Comparison of ENCODE assay signal across 19 cellular contexts in genomic region chr17:72334205-72334604, GRCh38.
DNase-seq lines count a peak whose midpoint lies in the region; ATAC-seq, FAIRE-seq and TF ChIP-seq lines count a peak whose summit lies in the region.
"Had no signal": no experiment of that assay in that cellular context is flagged by ENCODE, and none has a peak within 500 bp of the region (broad histone marks: within the 10 kb centered on the region; RNA-seq: fewer than 3 reads in every experiment).

No MANE protein-coding gene starts in this region.

- intact Hi-C loops in HepG2 (cut with micrococcal nuclease; ENCODE audit: unreplicated experiment) (loop anchor here (10.0 kb wide), 1 partner anchor 179 kb away; no protein-coding TSS in a partner anchor), right lobe of liver (cut with DNase I) (no loop called here)

- DNase-seq in HepG2 (ENCODE audit: low spot score) (no peak), right lobe of liver (no peak), adipocyte (ENCODE audit: low read depth) (peak; percentile 63), foreskin fibroblast (peak; percentile 75 to 83), upper lobe of left lung (no peak), DMS153 (lab: John Stamatoyannopoulos, UW) (no peak)
- DNase-seq: activated CD4-positive, alpha-beta T cell treated with anti-CD3 and anti-CD28 coated beads for 1 hour; activated naive CD4-positive, alpha-beta T cell treated with anti-CD3 and anti-CD28 coated beads for 36 hours; Caco-2; effector memory CD4-positive, alpha-beta T cell; GF-D8; NCI-H1694 treated with DMSO at 0.1 percent for 48 hours; right cardiac atrium; Right ventricle myocardium superior; stimulated activated CD4-positive, alpha-beta T cell treated with anti-CD3 and anti-CD28 coated beads, Interleukin-4, amount 100 ng/mL, for 1 hour; T-helper 2 cell; tibial artery had no signal

- H3K27ac ChIP-seq in HepG2 (ENCODE audit: extremely low read length, insufficient read depth, low read length) (no peak overlapping the region), right lobe of liver (no peak overlapping the region), upper lobe of left lung (no peak overlapping the region)
- H3K27ac ChIP-seq: tibial artery had no signal

- TF ChIP-seq POLR2A in HepG2 (IDR thresholded peaks at IDR 0.05; ENCODE audit: insufficient read depth in 1 of 2, low read depth in 2 of 2, low read length in 2 of 2) (no peak), right lobe of liver (IDR thresholded peaks at IDR 0.05) (no peak), upper lobe of left lung (IDR thresholded peaks at IDR 0.05) (no peak)

- ATAC-seq in HepG2 (no peak), right lobe of liver (no peak), upper lobe of left lung (ENCODE audit: low FRiP score in 2 of 2) (no peak), HG02973 (IDR thresholded peaks at IDR 0.05; ENCODE audit: unreplicated experiment) (no peak), HG03521 (IDR thresholded peaks at IDR 0.05; ENCODE audit: unreplicated experiment) (no peak)
- ATAC-seq: right cardiac atrium had no signal

- H3K4me1 ChIP-seq in HepG2 (ENCODE audit: insufficient read depth, low read length) (peaks cover 23% of the 10 kb centered on the region), right lobe of liver (no peaks in the 10 kb centered on the region), adipocyte (ENCODE audit: control insufficient read depth, insufficient read depth, low read length) (peaks cover 10% of the 10 kb centered on the region), upper lobe of left lung (peaks cover 0 to 10% (median 9%) of the 10 kb centered on the region in 4 donors)

- POLR2A ChIA-PET in HepG2 (lab: Yijun Ruan, JAX): no interaction called here

- TF ChIP-seq CTCF in HepG2 (CRISPR knock-in tag; IDR thresholded peaks at IDR 0.05) (0 out of 2 replicates have a peak, but pooled peaks have one; percentile 15), right lobe of liver (IDR thresholded peaks at IDR 0.05) (no peak), foreskin fibroblast (IDR thresholded peaks at IDR 0.05; ENCODE audit: low read depth, low read length) (peak; percentile 35), upper lobe of left lung (IDR thresholded peaks at IDR 0.05) (no peak)

- BruUV-seq in HepG2 (replicated peaks; lab: Mats Ljungman, UMichigan): no TSS peak

- H3K4me3 ChIP-seq in HepG2 (replicated peaks in 1 of 3; ENCODE audit: insufficient read depth in 1 of 3, low read depth in 2 of 3, low read length in 3 of 3) (no peak overlapping the region), right lobe of liver (no peak overlapping the region), adipocyte (ENCODE audit: low read length) (no peak overlapping the region), foreskin fibroblast (ENCODE audit: low read depth in 1 of 2, low read length in 2 of 2) (no peak overlapping the region), upper lobe of left lung (no peak overlapping the region)
- H3K4me3 ChIP-seq: tibial artery had no signal

- H3K9ac ChIP-seq in HepG2 (ENCODE audit: insufficient read depth, low read depth, low read length) (no peak overlapping the region), adipocyte (ENCODE audit: low read length) (no peak overlapping the region)

- in situ Hi-C loops in HepG2 (cut with HindIII; ENCODE audit: extremely low pct_ligation_motif_present, low pct_unique_long_range_greater_than_20kb): no loop called here

- CTCF ChIA-PET in HepG2 (lab: Yijun Ruan, JAX; ENCODE audit: low intra/inter-chr PET ratio, low total read pairs): no interaction called here

- no peaks in the 10 kb centered on the region for H3K36me3 ChIP-seq in HepG2 (replicated peaks in 1 of 2; ENCODE audit: control insufficient read depth in 1 of 2, insufficient read depth in 2 of 2, low read length in 2 of 2)
- no peaks in the 10 kb centered on the region for H3K36me3 ChIP-seq in right lobe of liver
- H3K36me3 ChIP-seq in adipocyte (ENCODE audit: control insufficient read depth, insufficient read depth, low read length, severe bottlenecking): no peaks in the 10 kb centered on the region
- H3K36me3 ChIP-seq in upper lobe of left lung: no peaks in the 10 kb centered on the region
- H3K36me3 ChIP-seq: tibial artery had no signal

- no peak overlapping the region for H3K4me2 ChIP-seq in HepG2 (ENCODE audit: low read depth, low read length)

- FAIRE-seq in HepG2 (lab: Jason Lieb, UNC): no peak

- H3K27me3 ChIP-seq in HepG2 (ENCODE audit: control insufficient read depth in 1 of 2, insufficient read depth in 2 of 2, low read length in 2 of 2) (no peaks in the 10 kb centered on the region), right lobe of liver (no peaks in the 10 kb centered on the region), adipocyte (replicated peaks; ENCODE audit: control insufficient read depth, insufficient read depth, low read length) (no peaks in the 10 kb centered on the region), upper lobe of left lung (no peaks in the 10 kb centered on the region)

- H3K79me2 ChIP-seq in HepG2 (ENCODE audit: insufficient read depth, low read length): no peaks in the 10 kb centered on the region

- H2AFZ ChIP-seq in HepG2 (ENCODE audit: low read length): no peak overlapping the region

- H4K20me1 ChIP-seq in HepG2 (ENCODE audit: insufficient read depth, low read length): no peaks in the 10 kb centered on the region

- TF ChIP-seq EP300 in HepG2 (IDR thresholded peaks at IDR 0.05; ENCODE audit: low read depth in 2 of 2, low read length in 2 of 2): no peak
- no peak for TF ChIP-seq EP300 in HepG2 (CRISPR knock-in tag; IDR thresholded peaks at IDR 0.05; ENCODE audit: borderline replicate concordance)
- no peak for TF ChIP-seq EP300 in upper lobe of left lung (IDR thresholded peaks at IDR 0.05)

- no peak for TF ChIP-seq RAD21 in HepG2 (CRISPR knock-in tag; IDR thresholded peaks at IDR 0.05)

- H3K9me3 ChIP-seq in HepG2 (ENCODE audit: low read length) (no peaks in the 10 kb centered on the region), right lobe of liver (no peaks in the 10 kb centered on the region), adipocyte (ENCODE audit: control insufficient read depth, low read length) (no peaks in the 10 kb centered on the region), upper lobe of left lung (no peaks in the 10 kb centered on the region)
- H3K9me3 ChIP-seq: Caco-2, tibial artery had no signal

- 90% methylated on average over 3 of the region's 3 CpGs for WGBS in HepG2 (ENCODE audit: low lambda C conversion rate)
- WGBS in right lobe of liver (ENCODE audit: insufficient coverage, low coverage, low lambda C conversion rate, missing lambda C conversion rate): 45% methylated on average over 2 of the region's 3 CpGs
- 69% methylated on average over 3 of the region's 3 CpGs for WGBS in upper lobe of left lung, 2 donors

TF ChIP-seq in HepG2, 621 proteins besides CTCF, POLR2A, EP300 and RAD21:
- TF ChIP-seq STAG1 (CRISPR knock-in tag; IDR thresholded peaks at IDR 0.05): peak; percentile 7; the same call in 1 of the 2 replicates
- no peak for TF ChIP-seq PHF8 (CRISPR knock-in tag; IDR thresholded peaks at IDR 0.05)
- no peak for TF ChIP-seq EHMT2 (IDR thresholded peaks at IDR 0.05; ENCODE audit: borderline replicate concordance, low read depth, low read length)
- TF ChIP-seq HMG20A (CRISPR knock-in tag; IDR thresholded peaks at IDR 0.05; ENCODE audit: borderline replicate concordance): no peak
- no peak for TF ChIP-seq KLF9 (CRISPR knock-in tag; IDR thresholded peaks at IDR 0.05; ENCODE audit: low read depth)
- TF ChIP-seq THYN1 (CRISPR knock-in tag; IDR thresholded peaks at IDR 0.05; ENCODE audit: borderline replicate concordance, low read depth): no peak
- TF ChIP-seq, protein P1, sequence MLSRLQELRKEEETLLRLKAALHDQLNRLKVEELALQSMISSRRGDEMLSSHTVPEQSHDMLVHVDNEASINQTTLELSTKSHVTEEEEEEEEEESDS (CRISPR knock-in tag; IDR thresholded peaks at IDR 0.05; ENCODE audit: borderline replicate concordance): no peak
- no peak for TF ChIP-seq TARDBP (CRISPR knock-in tag; IDR thresholded peaks at IDR 0.05)
- no peak for TF ChIP-seq ZNF317 (CRISPR knock-in tag; IDR thresholded peaks at IDR 0.05)
TF ChIP-seq in HepG2: peak in this region for 1.

Comparison
In these comparisons a context has a peak if more than half of its experiments do, and no peak if none do; other contexts are left out.
1. CTCF ChIP-seq: peak in HepG2 (single experiment) and foreskin fibroblast (single experiment); none in right lobe of liver (0 of 4) and upper lobe of left lung (0 of 6).
2. DNase-seq: peak in adipocyte (single experiment) and foreskin fibroblast (2 of 2); none in HepG2 (single experiment), right lobe of liver (0 of 3), upper lobe of left lung (0 of 2) and DMS153 (single experiment).